ENCODE assay signal across 9 cellular contexts in genomic region chr1:46134660-46135331, GRCh38. TPM values are rescaled to one million over a fixed set of nuclear protein-coding genes. Genes with fewer than 3 reads are reported as not detected.
DNase-seq lines count a peak whose midpoint lies in the region; ATAC-seq and TF ChIP-seq lines count a peak whose summit lies in the region.
"Had no signal": no experiment of that assay in that cellular context is flagged by ENCODE, and none has a peak within 500 bp of the region (broad histone marks: within the 10 kb centered on the region; RNA-seq: fewer than 3 reads in every experiment).

No MANE protein-coding gene starts in this region.

- peak; percentile 36; the same call in 1 of the 2 replicates for TF ChIP-seq POLR2A in IMR-90 (IDR thresholded peaks at IDR 0.05; ENCODE audit: low read depth, low read length)

- no peak overlapping the region for H3K14ac ChIP-seq in IMR-90 (replicated peaks; ENCODE audit: low read depth, low read length)

- no peak overlapping the region for H3K23ac ChIP-seq in IMR-90 (ENCODE audit: low read depth, low read length)

- H3K18ac ChIP-seq in IMR-90 (ENCODE audit: low read depth, low read length): no peak overlapping the region

- no peak for TF ChIP-seq RAD21 in IMR-90 (IDR thresholded peaks at IDR 0.05; ENCODE audit: low read length)

- no peak overlapping the region for H2BK15ac ChIP-seq in IMR-90 (ENCODE audit: low read depth, low read length)

- no peaks in the 10 kb centered on the region for H3K9me3 ChIP-seq in IMR-90 (ENCODE audit: control insufficient read depth, insufficient read depth, low read length)

- H2AFZ ChIP-seq in IMR-90 (replicated peaks; ENCODE audit: low read length, poor library complexity): no peak overlapping the region

- no CpG with 5 or more reads among the region's 3 CpGs for WGBS in IMR-90 (ENCODE audit: extremely low coverage in 2 of 2, insufficient read length in 1 of 2), 2 experiments

- peaks cover 3% of the 10 kb centered on the region; the same call in 1 of the 2 replicates for H4K20me1 ChIP-seq in IMR-90 (ENCODE audit: insufficient read depth, low read length)

- 0 out of 4 replicates have a peak overlapping the region, but pooled peaks of 1 of the 2 experiments have one; percentile 17 for H4K8ac ChIP-seq in IMR-90 (ENCODE audit: low read depth in 2 of 2, low read length in 2 of 2)

- DNase-seq in COLO668 (lab: John Stamatoyannopoulos, UW; ENCODE audit: unreplicated experiment): peak; percentile 28
- DNase-seq in IMR-90: peak; percentile 95
- DNase-seq in RWPE1 (ENCODE audit: low spot score): peak; percentile 66
- DNase-seq in iris pigment epithelial cell (ENCODE audit: low read depth): peak; percentile 97
- no peak for DNase-seq in stimulated activated naive CD4-positive, alpha-beta T cell (lab: John Stamatoyannopoulos, UW)
- DNase-seq in HuH-7.5 (ENCODE audit: low spot score): no peak

- CTCF ChIA-PET in IMR-90 (lab: Yijun Ruan, JAX): interaction anchor here (0.6 kb wide), 2 partner anchors 402 to 640 kb away, joined by 3 to 4 read pairs; no protein-coding TSS in a partner anchor
- CTCF ChIA-PET in RWPE1 (lab: Yijun Ruan, JAX): interaction anchor here (0.6 to 1.1 kb wide), 6 partner anchors 29 to 166 kb away, joined by 3 read pairs; no protein-coding TSS in a partner anchor

- H3K27me3 ChIP-seq in IMR-90 (ENCODE audit: control insufficient read depth, insufficient read depth, low read length): no peaks in the 10 kb centered on the region

- no peak overlapping the region for H2AK9ac ChIP-seq in IMR-90 (replicated peaks; ENCODE audit: low read depth, low read length, poor library complexity)

- no peak overlapping the region for H2AK5ac ChIP-seq in IMR-90 (ENCODE audit: low read depth, low read length)

- H3K36me3 ChIP-seq in IMR-90 (ENCODE audit: control insufficient read depth, insufficient read depth, low read length): no peaks in the 10 kb centered on the region

- H2BK20ac ChIP-seq in IMR-90 (ENCODE audit: low read depth, low read length): no peak overlapping the region

- no peak overlapping the region for H3K27ac ChIP-seq in IMR-90 (ENCODE audit: insufficient read depth, low read length)
- no peak overlapping the region for H3K27ac ChIP-seq in RWPE1

- H3K4me2 ChIP-seq in IMR-90 (ENCODE audit: low read depth, low read length): peak overlapping the region; percentile 33; the same call in 1 of the 2 replicates

- peaks cover 0 to 10% of the 10 kb centered on the region in 2 experiments; a peak in 1 of 4 replicates for H3K79me1 ChIP-seq in IMR-90 (ENCODE audit: low read depth in 1 of 2, low read length in 2 of 2)

- in situ Hi-C loops in IMR-90 (cut with MboI; ENCODE audit: low sequenced_read_pairs): no loop called here

- no peak overlapping the region for H4K91ac ChIP-seq in IMR-90 (ENCODE audit: insufficient read depth, low read depth, low read length)

- ATAC-seq in IMR-90 (ENCODE audit: low read depth): no peak
- no peak for ATAC-seq in GM18867 (IDR thresholded peaks at IDR 0.05; ENCODE audit: unreplicated experiment)
- ATAC-seq in GM21529 (IDR thresholded peaks at IDR 0.05; ENCODE audit: unreplicated experiment): no peak

- 0 out of 2 replicates have a peak, but pooled peaks cover 4% of the 10 kb centered on the region for H3K9me1 ChIP-seq in IMR-90 (ENCODE audit: insufficient read depth, low read length)

- dilution Hi-C loops in IMR-90 (cut with HindIII; ENCODE audit: low sequenced_read_pairs, unreplicated experiment): no loop called here

- BruUV-seq in IMR-90 (replicated peaks; lab: Mats Ljungman, UMichigan): no TSS peak

- POLR2A ChIA-PET in IMR-90 (lab: Charles Lee; ENCODE audit: unreplicated experiment): no interaction called here
- POLR2A ChIA-PET in RWPE1 (lab: Yijun Ruan, JAX; ENCODE audit: low non-redundant PET): interaction anchor here (0.6 kb wide), 1 partner anchor 36 kb away, joined by 3 read pairs; no protein-coding TSS in a partner anchor

- H3K9ac ChIP-seq in IMR-90 (ENCODE audit: low read depth, low read length): no peak overlapping the region

- peaks cover 8% of the 10 kb centered on the region for H3K4me1 ChIP-seq in IMR-90 (ENCODE audit: control insufficient read depth, insufficient read depth, low read length)

- intact Hi-C loops in IMR-90 (cut with micrococcal nuclease): no loop called here

- H3K4me3 ChIP-seq in IMR-90 (ENCODE audit: insufficient read depth, low read depth, low read length): no peak overlapping the region

- H3K56ac ChIP-seq in IMR-90 (ENCODE audit: extremely low read depth, insufficient read depth, low read length): no peak overlapping the region

- H2BK120ac ChIP-seq in IMR-90 (ENCODE audit: low read depth, low read length): 0 out of 2 replicates have a peak overlapping the region, but pooled peaks have one; percentile 1

- H2BK5ac ChIP-seq in IMR-90 (ENCODE audit: low read depth, low read length, poor library complexity, severe bottlenecking): no peak overlapping the region

- no peak for TF ChIP-seq CTCF in IMR-90 (conservative IDR thresholded peaks at IDR 0.05; ENCODE audit: low read depth, low read length)
- no peak for TF ChIP-seq CTCF in RWPE1 (conservative IDR thresholded peaks at IDR 0.05; ENCODE audit: low read depth)

- H3K4ac ChIP-seq in IMR-90 (ENCODE audit: low read depth, low read length): no peak overlapping the region

- H4K5ac ChIP-seq in IMR-90 (ENCODE audit: low read depth, low read length): no peak overlapping the region

TF ChIP-seq in IMR-90, 13 proteins besides CTCF, POLR2A, EP300 and RAD21:
- peak; percentile 96 for TF ChIP-seq CEBPB (IDR thresholded peaks at IDR 0.05; ENCODE audit: low read depth, low read length)
- no peak for TF ChIP-seq MAFK (IDR thresholded peaks at IDR 0.05; ENCODE audit: low read depth, low read length)
- TF ChIP-seq FOS (IDR thresholded peaks at IDR 0.05; ENCODE audit: low read depth, low read length): peak; percentile 55

RNA-seq across cellular contexts. Expression of gene PIK3R3, which starts 2.4 kb away (rescaled TPM):
- 9.9 and 14.7 TPM in 2 replicates for total RNA-seq in IMR-90 (2012; rRNA removed)
- 4.3 and 5.3 TPM in 2 replicates for polyA plus RNA-seq in IMR-90 (2012; rRNA removed)
- polyA plus RNA-seq in IMR-90 (2012; cell fraction: cytosol; rRNA removed): 1.7 and 2.0 TPM in 2 replicates
- 1.6 and 6.0 TPM in 2 replicates for polyA plus RNA-seq in IMR-90 (2012; cell fraction: nucleus; rRNA removed; ENCODE audit: low replicate concordance)

RNA-seq across cellular contexts. Expression of gene TSPAN1, which starts 40.1 kb away (rescaled TPM):
- total RNA-seq in IMR-90 (2012; rRNA removed): 0.18 TPM in 1 of 2 replicates, not detected in the other
- 0.82 and 0.89 TPM in 2 replicates for polyA plus RNA-seq in IMR-90 (2012; rRNA removed)
- 0.08 and 0.44 TPM in 2 replicates for polyA plus RNA-seq in IMR-90 (2012; cell fraction: cytosol; rRNA removed)
- 0.55 and 1.1 TPM in 2 replicates for polyA plus RNA-seq in IMR-90 (2012; cell fraction: nucleus; rRNA removed; ENCODE audit: low replicate concordance)

RNA-seq across cellular contexts. Expression of gene P3R3URF, which starts 41.5 kb away (rescaled TPM):
- total RNA-seq in IMR-90 (2012; rRNA removed): not detected in 2 replicates
- not detected in 2 replicates for polyA plus RNA-seq in IMR-90 (2012; rRNA removed)
- polyA plus RNA-seq in IMR-90 (2012; cell fraction: cytosol; rRNA removed): not detected in 2 replicates
- not detected in 2 replicates for polyA plus RNA-seq in IMR-90 (2012; cell fraction: nucleus; rRNA removed; ENCODE audit: low replicate concordance)
- total RNA-seq: T-helper 1 cell treated with Interleukin-12 subunit alpha and Interleukin-12 subunit beta and Interleukin-4 antibody, amounts not matched to agents 30 ng/mL and 1 ng/mL, for 36 hours had no signal

Comparison
In these comparisons a context has a peak if more than half of its experiments do, and no peak if none do; other contexts are left out.
1. DNase-seq: peak in COLO668 (single experiment), IMR-90 (single experiment), RWPE1 (single experiment) and iris pigment epithelial cell (single experiment); none in stimulated activated naive CD4-positive, alpha-beta T cell (0 of 6) and HuH-7.5 (single experiment).